Comparison of ENCODE assay signal across 3 cellular contexts in genomic region chr16:87625241-87625797, GRCh38. TPM values are rescaled to one million over a fixed set of nuclear protein-coding genes. Genes with fewer than 3 reads are reported as not detected.
"Had no signal": no experiment of that assay in that cellular context is flagged by ENCODE, and none has a peak within 500 bp of the region (broad histone marks: within the 10 kb centered on the region; RNA-seq: fewer than 3 reads in every experiment).

No MANE protein-coding gene starts in this region.

- ATAC-seq: GM12878 had no signal

- DNase-seq: GDM1, GF-D8 had no signal

- H3K4me3 ChIP-seq: GM12878 had no signal

RNA-seq across cellular contexts. Expression of gene JPH3, which starts 23.0 kb away (rescaled TPM):
- total RNA-seq: GM12878 had no signal
